8 cellular contexts compared by ENCODE assay signal in the genomic region with DNA sequence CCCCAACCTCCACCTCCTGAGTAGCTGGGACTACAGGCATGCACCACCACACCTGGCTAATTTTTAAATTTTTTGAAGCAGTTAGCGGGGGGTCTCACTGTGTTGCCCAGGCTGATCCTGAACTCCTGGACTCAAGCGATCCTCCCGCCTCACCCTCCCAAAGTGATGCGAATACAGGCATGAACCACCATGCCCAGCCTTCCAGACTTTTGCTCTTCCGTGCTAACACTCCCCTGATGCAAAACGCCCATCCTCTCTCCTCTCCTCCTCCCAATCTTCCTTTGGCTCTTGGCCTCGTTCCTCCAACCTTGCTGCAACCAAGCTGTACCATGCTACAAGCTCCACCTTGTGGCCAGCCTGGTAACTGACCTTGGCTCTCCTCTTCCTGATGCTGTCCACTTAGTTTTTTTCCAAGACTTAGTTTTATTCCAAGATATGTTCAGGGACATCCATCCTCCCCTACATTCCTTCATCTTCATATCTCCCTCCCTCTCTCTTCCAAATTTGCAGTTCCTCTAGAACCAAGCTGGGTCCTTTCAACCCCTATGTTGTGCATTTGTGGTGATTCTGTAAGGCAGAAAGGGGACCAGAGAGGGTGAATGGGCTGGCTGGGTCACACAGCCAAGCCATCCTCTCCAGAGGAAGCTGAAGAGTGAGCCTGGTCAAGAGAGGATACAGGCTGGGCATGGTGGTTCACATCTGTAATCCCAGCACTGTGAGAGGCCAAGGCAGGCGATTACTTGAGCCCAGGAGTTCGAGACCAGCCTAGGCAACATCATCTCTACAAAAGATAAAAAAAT.
A peak's percentile ranks its signal among the peaks of the same experiment; 100 is the strongest.
DNase-seq lines count a peak whose midpoint lies in the region; ATAC-seq and TF ChIP-seq lines count a peak whose summit lies in the region.

No MANE protein-coding gene starts in this region.

- peak overlapping the region; percentile 14 for H3K4me3 ChIP-seq in coronary artery

- TF ChIP-seq CTCF in coronary artery (IDR thresholded peaks at IDR 0.05), result no peak

- DNase-seq in activated CD8-positive, alpha-beta memory T cell treated with anti-CD3 and anti-CD28 coated beads, Interleukin-2, amount 50 U/mL, for 48 hours, result peak; percentile 85
- DNase-seq in activated CD8-positive, alpha-beta memory T cell treated with anti-CD3 and anti-CD28 coated beads, Interleukin-2, amount 50 U/mL, for 4 hours, result no peak
- DNase-seq in NCI-H1105 (lab: John Stamatoyannopoulos, UW) (peak; percentile 7), coronary artery (ENCODE audit: low spot score) (no peak), NCI-H446 treated with DMSO at 0.1 percent for 48 hours (lab: John Stamatoyannopoulos, UW) (no peak)
- peak; percentile 8 for DNase-seq in stimulated activated CD4-positive, alpha-beta T cell treated with anti-CD3 and anti-CD28 coated beads, Interleukin-4, amount 100 ng/mL, for 1 hour

- no peak overlapping the region for H3K27ac ChIP-seq in coronary artery

- ATAC-seq in HG02840 (IDR thresholded peaks at IDR 0.05; ENCODE audit: low FRiP score, unreplicated experiment), result no peak
- ATAC-seq in GM21723 (IDR thresholded peaks at IDR 0.05; ENCODE audit: unreplicated experiment), result no peak

Comparison
In these comparisons a context has a peak if more than half of its experiments do, and no peak if none do; other contexts are left out.
1. DNase-seq: peak in activated CD8-positive, alpha-beta memory T cell treated with anti-CD3 and anti-CD28 coated beads, Interleukin-2, amount 50 U/mL, for 48 hours (single experiment), NCI-H1105 (single experiment) and stimulated activated CD4-positive, alpha-beta T cell treated with anti-CD3 and anti-CD28 coated beads, Interleukin-4, amount 100 ng/mL, for 1 hour (single experiment); none in activated CD8-positive, alpha-beta memory T cell treated with anti-CD3 and anti-CD28 coated beads, Interleukin-2, amount 50 U/mL, for 4 hours (single experiment), coronary artery (single experiment) and NCI-H446 treated with DMSO at 0.1 percent for 48 hours (single experiment).